ENCODE assay signal across 8 cellular contexts in the genomic region with DNA sequence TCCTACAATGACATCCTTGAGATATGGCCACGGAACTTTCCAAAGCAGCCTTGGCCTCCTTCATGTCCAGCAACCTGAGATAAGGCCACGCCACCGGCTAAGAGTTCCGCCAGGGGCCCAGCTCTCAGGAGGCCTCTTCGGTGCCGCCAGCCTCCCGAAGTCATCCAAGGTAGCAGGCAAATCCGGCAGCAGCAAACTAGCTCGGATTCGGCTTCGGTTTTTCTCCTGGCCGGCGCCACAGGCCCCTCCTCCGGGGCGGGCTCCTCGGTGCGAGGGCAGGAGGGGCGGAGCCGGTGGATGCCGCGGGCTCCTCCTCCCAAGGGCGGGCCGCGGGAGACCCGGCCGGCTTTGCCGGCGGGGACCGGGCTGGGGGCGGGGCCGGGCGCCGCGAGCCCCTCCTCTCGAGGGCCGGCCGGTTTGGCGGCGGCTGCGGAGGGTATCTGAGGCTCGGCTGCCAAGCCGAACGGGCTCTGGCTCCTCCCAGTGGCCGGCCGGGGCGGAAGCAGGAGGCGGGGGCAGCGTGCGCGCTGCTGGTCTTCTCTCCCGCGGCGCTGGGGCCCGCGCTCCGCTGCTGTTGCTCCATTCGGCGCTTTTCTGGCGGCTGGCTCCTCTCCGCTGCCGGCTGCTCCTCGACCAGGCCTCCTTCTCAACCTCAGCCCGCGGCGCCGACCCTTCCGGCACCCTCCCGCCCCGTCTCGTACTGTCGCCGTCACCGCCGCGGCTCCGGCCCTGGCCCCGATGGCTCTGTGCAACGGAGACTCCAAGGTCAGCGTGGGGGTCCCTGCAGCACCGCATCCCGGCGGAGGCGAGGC. TPM values are rescaled to one million over a fixed set of nuclear protein-coding genes. Genes with fewer than 3 reads are reported as not detected.
DNase-seq lines count a peak whose midpoint lies in the region; ATAC-seq lines count a peak whose summit lies in the region.

Gene GMPS (plus strand): TSS at position 518 of the 812 bp plus-strand sequence. CDS start 221 bp downstream, at position 739.

- no peaks in the 10 kb centered on the region for H3K36me3 Mint-ChIP-seq in IgD-negative memory B cell

- peak within 1 kb of the TSS; percentile 79 for H3K27ac ChIP-seq in epithelial cell of prostate

- no peaks in the 10 kb centered on the region for H3K9me3 Mint-ChIP-seq in IgD-negative memory B cell

- H3K4me1 Mint-ChIP-seq in IgD-negative memory B cell = peaks cover 15 to 20% (median 16%) of the 10 kb centered on the region in 3 donors

- H3K27ac Mint-ChIP-seq in IgD-negative memory B cell = peak within 1 kb of the TSS; percentile 92 to 98 (median 93)

- H3K4me3 Mint-ChIP-seq in IgD-negative memory B cell = peak within 1 kb of the TSS; percentile 93 to 98 (median 96)

- DNase-seq in DMS153 (lab: John Stamatoyannopoulos, UW) = peak; percentile 90
- DNase-seq in OCI-M1 (lab: John Stamatoyannopoulos, UW) = peak; percentile 94
- DNase-seq in activated T-cell treated with anti-CD3 and anti-CD28 coated beads for 4 hours = peak; percentile 93
- DNase-seq in epithelial cell of prostate (ENCODE audit: low read depth, low spot score) = peak; percentile 44
- DNase-seq in mucosa of gallbladder (ENCODE audit: low spot score) = peak; percentile 95
- peak; percentile 88 to 91 for DNase-seq in stimulated activated CD8-positive, alpha-beta memory T cell treated with anti-CD3 and anti-CD28 coated beads, Interleukin-4, amount 100 ng/mL, for 4 hours (ENCODE audit: low read depth in 2 of 2, low spot score in 1 of 2)

- H3K27me3 Mint-ChIP-seq in IgD-negative memory B cell = no peaks in the 10 kb centered on the region

- ATAC-seq in GM21529 (IDR thresholded peaks at IDR 0.05; ENCODE audit: unreplicated experiment) = peak; percentile 86

RNA-seq across cellular contexts. Expression of gene GMPS, which starts in this region (rescaled TPM):
- 47.1 TPM for polyA plus RNA-seq in IgD-negative memory B cell
- total RNA-seq in mucosa of gallbladder = 36.7 TPM

Comparison
In these comparisons a context has a peak if more than half of its experiments do, and no peak if none do; other contexts are left out.
1. Peak in every context shown above with its lines: DNase-seq, ATAC-seq and H3K27ac ChIP-seq.
2. DNase-seq: peak in every context shown above with its lines; median percentile 95 in mucosa of gallbladder; 94 in OCI-M1; 93 in activated T-cell treated with anti-CD3 and anti-CD28 coated beads for 4 hours; 90 in DMS153; 90 in stimulated activated CD8-positive, alpha-beta memory T cell treated with anti-CD3 and anti-CD28 coated beads, Interleukin-4, amount 100 ng/mL, for 4 hours; 44 in epithelial cell of prostate.